Comparison of ENCODE assay signal across 13 cellular contexts in the genomic region with DNA sequence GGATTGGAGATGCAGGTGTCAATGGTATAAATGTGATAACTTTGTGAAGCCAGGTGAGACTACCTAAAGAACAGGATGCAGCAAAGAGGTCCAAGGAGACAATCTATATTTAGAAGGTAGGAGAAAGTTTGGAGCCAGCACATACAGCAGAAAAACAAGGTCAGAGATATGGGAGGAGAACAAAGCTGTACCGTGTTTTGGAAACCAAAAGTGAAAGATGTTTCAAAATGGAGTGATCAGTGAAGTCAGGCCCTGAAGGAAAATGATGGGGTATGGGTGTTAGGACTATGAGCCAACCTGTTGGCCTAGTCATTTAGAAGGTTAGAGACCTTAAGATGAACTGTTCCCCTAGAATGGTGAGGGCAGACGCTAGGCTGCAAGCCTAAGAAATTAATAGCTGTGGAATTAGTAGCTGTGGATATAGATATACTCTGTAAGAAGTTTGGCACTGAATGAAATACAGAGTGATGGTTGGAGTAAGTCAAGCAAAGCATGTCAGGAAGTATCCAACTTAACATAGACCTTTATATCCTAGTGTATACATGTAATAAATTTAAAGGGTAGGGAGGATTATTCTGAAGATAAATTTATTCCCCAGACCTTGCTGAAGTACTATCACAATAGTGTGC.
A peak's percentile ranks its signal among the peaks of the same experiment; 100 is the strongest.
DNase-seq lines count a peak whose midpoint lies in the region; ATAC-seq and TF ChIP-seq lines count a peak whose summit lies in the region.
"Had no signal": no experiment of that assay in that cellular context is flagged by ENCODE, and none has a peak within 500 bp of the region (broad histone marks: within the 10 kb centered on the region; RNA-seq: fewer than 3 reads in every experiment).

No MANE protein-coding gene starts in this region.

- no peaks in the 10 kb centered on the region for H3K27me3 ChIP-seq in BLaER1
- H3K27me3 ChIP-seq: SJSA1 had no signal

- peak; percentile 62 for ATAC-seq in GM19372 (IDR thresholded peaks at IDR 0.05; ENCODE audit: low read depth, unreplicated experiment)
- ATAC-seq in HG02870 (IDR thresholded peaks at IDR 0.05; ENCODE audit: unreplicated experiment): peak; percentile 43

- H3K4me1 ChIP-seq in BLaER1: peaks cover 79% of the 10 kb centered on the region

- no peaks in the 10 kb centered on the region for H4K20me1 ChIP-seq in BLaER1

- peak overlapping the region; percentile 62 for H3K9ac ChIP-seq in BLaER1

- no peak for TF ChIP-seq CTCF in coronary artery (IDR thresholded peaks at IDR 0.05)

- DNase-seq in NAMALWA (ENCODE audit: low spot score) (peak; percentile 51), coronary artery (ENCODE audit: low spot score) (no peak), UCSD-AML1 (lab: John Stamatoyannopoulos, UW; ENCODE audit: unreplicated experiment) (no peak), GM19240 (ENCODE audit: insufficient read length, low spot score) (no peak)
- no peak for DNase-seq in activated CD4-positive, CD25-positive, alpha-beta regulatory T cell (lab: John Stamatoyannopoulos, UW)
- DNase-seq: activated CD4-positive, alpha-beta T cell treated with anti-CD3 and anti-CD28 coated beads, Interleukin-2, amount 10 ng/mL, durations not matched to agents 7 days and 5 days; GF-D8; NCI-H2227 treated with DMSO at 0.1 percent for 48 hours; trophoblast cell had no signal

- H3K9me3 ChIP-seq in BLaER1: peaks cover 18% of the 10 kb centered on the region
- H3K9me3 ChIP-seq: SJSA1 had no signal

- H3K36me3 ChIP-seq in BLaER1: peaks cover 25% of the 10 kb centered on the region
- H3K36me3 ChIP-seq: SJSA1 had no signal

- peak overlapping the region; percentile 82 for H3K4me2 ChIP-seq in BLaER1

- H3K4me3 ChIP-seq in BLaER1 (peak overlapping the region; percentile 53), coronary artery (no peak overlapping the region)
- H3K4me3 ChIP-seq: SJSA1 had no signal

- H3K27ac ChIP-seq in BLaER1 (peak overlapping the region; percentile 87), coronary artery (no peak overlapping the region)
- H3K27ac ChIP-seq: SJSA1 had no signal
